ENCODE assay signal across 19 cellular contexts in genomic region chr13:31970237-31970930, GRCh38.
DNase-seq lines count a peak whose midpoint lies in the region; ATAC-seq, FAIRE-seq and TF ChIP-seq lines count a peak whose summit lies in the region.
"Had no signal": no experiment of that assay in that cellular context is flagged by ENCODE, and none has a peak within 500 bp of the region (broad histone marks: within the 10 kb centered on the region; RNA-seq: fewer than 3 reads in every experiment).

No MANE protein-coding gene starts in this region.

- peaks cover 5% of the 10 kb centered on the region for H3K4me1 Mint-ChIP-seq in MCF 10A (ENCODE audit: insufficient read depth, unreplicated experiment)

- no peaks in the 10 kb centered on the region for H3K9me3 ChIP-seq in mammary epithelial cell (replicated peaks; ENCODE audit: insufficient read depth, low read length)
- H3K9me3 ChIP-seq in keratinocyte (ENCODE audit: control insufficient read depth, low read depth, low read length) = no peaks in the 10 kb centered on the region
- no peaks in the 10 kb centered on the region for H3K9me3 ChIP-seq in colonic mucosa
- H3K9me3 ChIP-seq: ascending aorta had no signal

- H3K9me1 ChIP-seq in keratinocyte (ENCODE audit: control insufficient read depth, extremely low read depth, insufficient read depth, low read length) = no peaks in the 10 kb centered on the region

- CTCF ChIA-PET in mammary epithelial cell (lab: Charles Lee; ENCODE audit: low non-redundant PET) = interaction anchor here (0.6 kb wide), 1 partner anchor 76 kb away, joined by 4 read pairs; no protein-coding TSS in a partner anchor
- CTCF ChIA-PET in MCF 10A (lab: Yijun Ruan, JAX) = interaction anchor here (0.6 to 1.2 kb wide), 2 partner anchors 61 to 334 kb away, joined by 3 read pairs; no protein-coding TSS in a partner anchor

- no peak for ATAC-seq in HG03469 (IDR thresholded peaks at IDR 0.05; ENCODE audit: unreplicated experiment)
- ATAC-seq: stimulated activated memory B cell treated with anti-CD40 and anti-IgM and Interleukin-4, amounts not matched to agents 10 μg/mL and 1 μg/mL and 100 μg/mL, for 72 hours had no signal

- H3K27me3 Mint-ChIP-seq in MCF 10A (ENCODE audit: insufficient read depth, unreplicated experiment) = no peaks in the 10 kb centered on the region
- H3K27me3 Mint-ChIP-seq: activated CD4-positive, alpha-beta memory T cell treated with anti-CD3 and anti-CD28 coated beads, Interleukin-2, amount 10 ng/mL, durations not matched to agents 7 days and 5 days; stimulated activated memory B cell treated with anti-CD40 and anti-IgM and Interleukin-4, amounts not matched to agents 10 μg/mL and 1 μg/mL and 100 μg/mL, for 72 hours had no signal

- H4K20me1 ChIP-seq in mammary epithelial cell (ENCODE audit: insufficient read depth, low read length) (no peaks in the 10 kb centered on the region), keratinocyte (ENCODE audit: control insufficient read depth, extremely low read depth, insufficient read depth, low read length) (no peaks in the 10 kb centered on the region)

- H3K4me1 ChIP-seq in mammary epithelial cell (ENCODE audit: insufficient read depth, low read length) (peaks cover 12% of the 10 kb centered on the region), keratinocyte (ENCODE audit: control insufficient read depth, extremely low read depth, insufficient read depth, low read length) (peaks cover 11% of the 10 kb centered on the region), colonic mucosa (no peaks in the 10 kb centered on the region)
- H3K4me1 ChIP-seq: ascending aorta had no signal

- BruUV-seq in mammary epithelial cell (replicated peaks; lab: Mats Ljungman, UMichigan) (no TSS peak), MCF 10A (replicated peaks; lab: Mats Ljungman, UMichigan) (no TSS peak)

- no peaks in the 10 kb centered on the region for H3K36me3 Mint-ChIP-seq in MCF 10A (ENCODE audit: insufficient read depth, unreplicated experiment)

- no peak overlapping the region for H2AFZ ChIP-seq in mammary epithelial cell (ENCODE audit: low read depth, low read length)
- H2AFZ ChIP-seq in keratinocyte (ENCODE audit: control insufficient read depth, low read length) = no peak overlapping the region

- dilution Hi-C loops in mammary epithelial cell (cut with HindIII; ENCODE audit: low sequenced_read_pairs) = no loop called here
- dilution Hi-C loops in keratinocyte (cut with MboI; ENCODE audit: extremely low pct_ligation_motif_present, low sequenced_read_pairs) = no loop called here

- H3K79me2 ChIP-seq in mammary epithelial cell (ENCODE audit: insufficient read depth, low read length) (no peaks in the 10 kb centered on the region), keratinocyte (ENCODE audit: control insufficient read depth, insufficient read depth, low read length) (no peaks in the 10 kb centered on the region)

- TF ChIP-seq CTCF in mammary epithelial cell (conservative IDR thresholded peaks at IDR 0.05 in 1 of 2, IDR thresholded peaks at IDR 0.05 in 1 of 2; ENCODE audit: extremely low read depth in 1 of 2, insufficient read depth in 1 of 2, low read depth in 1 of 2, low read length in 2 of 2) (no peak), MCF 10A (IDR thresholded peaks at IDR 0.05; ENCODE audit: unreplicated experiment) (no peak), keratinocyte (optimal IDR thresholded peaks at IDR 0.05 in 1 of 3, IDR thresholded peaks at IDR 0.05 in 1 of 3, conservative IDR thresholded peaks at IDR 0.05 in 1 of 3; ENCODE audit: extremely low read depth in 1 of 3, insufficient read depth in 2 of 3, low read length in 3 of 3) (no peak), colonic mucosa (IDR thresholded peaks at IDR 0.05) (no peak)

- H3K4me3 Mint-ChIP-seq in MCF 10A (ENCODE audit: unreplicated experiment) = no peak overlapping the region
- H3K4me3 Mint-ChIP-seq: activated CD4-positive, alpha-beta memory T cell treated with anti-CD3 and anti-CD28 coated beads, Interleukin-2, amount 10 ng/mL, durations not matched to agents 7 days and 5 days; stimulated activated memory B cell treated with anti-CD40 and anti-IgM and Interleukin-4, amounts not matched to agents 10 μg/mL and 1 μg/mL and 100 μg/mL, for 72 hours had no signal

- no peak overlapping the region for H3K27ac Mint-ChIP-seq in MCF 10A (ENCODE audit: low read depth, unreplicated experiment)
- H3K27ac Mint-ChIP-seq: activated CD4-positive, alpha-beta memory T cell treated with anti-CD3 and anti-CD28 coated beads, Interleukin-2, amount 10 ng/mL, durations not matched to agents 7 days and 5 days; stimulated activated memory B cell treated with anti-CD40 and anti-IgM and Interleukin-4, amounts not matched to agents 10 μg/mL and 1 μg/mL and 100 μg/mL, for 72 hours had no signal

- H3K4me2 ChIP-seq in mammary epithelial cell (ENCODE audit: insufficient read depth, low read depth, low read length) = peak overlapping the region; percentile 10
- H3K4me2 ChIP-seq in keratinocyte (ENCODE audit: control insufficient read depth, extremely low read depth, insufficient read depth, low read depth, low read length) = no peak overlapping the region

- H3K9me3 Mint-ChIP-seq in MCF 10A (ENCODE audit: unreplicated experiment) = no peaks in the 10 kb centered on the region
- H3K9me3 Mint-ChIP-seq: activated CD4-positive, alpha-beta memory T cell treated with anti-CD3 and anti-CD28 coated beads, Interleukin-2, amount 10 ng/mL, durations not matched to agents 7 days and 5 days had no signal

- H3K27ac ChIP-seq in mammary epithelial cell (ENCODE audit: insufficient read depth, low read depth, low read length) (peak overlapping the region; percentile 19), caudate nucleus (ENCODE audit: low read depth, low read length) (peak overlapping the region; percentile 50), keratinocyte (ENCODE audit: control insufficient read depth, insufficient read depth, low read length) (peak overlapping the region; percentile 31), colonic mucosa (no peak overlapping the region)
- H3K27ac ChIP-seq: 22Rv1, ascending aorta had no signal

- no peaks in the 10 kb centered on the region for H3K27me3 ChIP-seq in mammary epithelial cell (ENCODE audit: insufficient read depth, low read length)
- no peaks in the 10 kb centered on the region for H3K27me3 ChIP-seq in keratinocyte (ENCODE audit: control insufficient read depth, extremely low read depth, insufficient read depth, low read length)
- H3K27me3 ChIP-seq in colonic mucosa = no peaks in the 10 kb centered on the region
- H3K27me3 ChIP-seq: ascending aorta had no signal

- H3K9ac ChIP-seq in mammary epithelial cell (ENCODE audit: insufficient read depth, low read length) (no peak overlapping the region), keratinocyte (ENCODE audit: control insufficient read depth, extremely low read depth, insufficient read depth, low read length) (no peak overlapping the region), colonic mucosa (ENCODE audit: low read depth in 2 of 2, low read length in 2 of 2) (no peak overlapping the region)

- FAIRE-seq in keratinocyte (lab: Jason Lieb, UNC) = no peak

- H3K4me3 ChIP-seq in mammary epithelial cell (replicated peaks in 1 of 3; ENCODE audit: insufficient read depth in 1 of 3, low read depth in 2 of 3, low read length in 3 of 3) (no peak overlapping the region), keratinocyte (ENCODE audit: control insufficient read depth in 2 of 3, extremely low read depth in 1 of 3, insufficient read depth in 2 of 3, low read depth in 1 of 3, low read length in 3 of 3) (no peak overlapping the region), colonic mucosa (no peak overlapping the region)
- H3K4me3 ChIP-seq: ascending aorta had no signal

- in situ Hi-C loops in mammary epithelial cell (cut with MboI; ENCODE audit: low sequenced_read_pairs in 2 of 2) = no loop called here

- peak; percentile 84 for DNase-seq in mammary epithelial cell
- no peak for DNase-seq in MCF 10A (ENCODE audit: unreplicated experiment)
- DNase-seq in caudate nucleus (lab: John Stamatoyannopoulos, UW) = peak in 2 of 61 donors; percentile 14 to 22
- DNase-seq in keratinocyte (ENCODE audit: low read depth, low spot score) = peak; percentile 92
- DNase-seq in HPDE6-E6E7 (ENCODE audit: extremely low spot score) = no peak
- DNase-seq in GM19240 (ENCODE audit: insufficient read length, low spot score) = no peak
- DNase-seq in colonic mucosa = no peak
- DNase-seq: activated CD4-positive, alpha-beta memory T cell treated with anti-CD3 and anti-CD28 coated beads, Interleukin-2, amount 10 ng/mL, durations not matched to agents 7 days and 5 days; DMS 273 treated with DMSO at 0.1 percent for 48 hours; effector CD8-positive, alpha-beta T cell; left cardiac atrium; NCI-H1092; NCI-H2171; NK-92 treated with Interleukin-12 subunit alpha and Interleukin-12 subunit beta, amount 100 ng/mL, for 24 hours; stimulated activated CD4-positive, alpha-beta T cell treated with anti-CD3 and anti-CD28 coated beads, Interleukin-4, amount 100 ng/mL, for 4 hours had no signal

- intact Hi-C loops in mammary epithelial cell (cut with micrococcal nuclease) = no loop called here
- intact Hi-C loops in MCF 10A (cut with micrococcal nuclease) = no loop called here
- intact Hi-C loops in colonic mucosa (cut with DNase I) = no loop called here

- WGBS in mammary epithelial cell (ENCODE audit: low coverage, missing lambda C conversion rate) = 5% methylated on average over 3 of the region's 3 CpGs

- H3K36me3 ChIP-seq in mammary epithelial cell (ENCODE audit: insufficient read depth, low read length) = no peaks in the 10 kb centered on the region
- H3K36me3 ChIP-seq in keratinocyte (ENCODE audit: control insufficient read depth in 2 of 2, extremely low read depth in 1 of 2, insufficient read depth in 2 of 2, low read length in 2 of 2) = no peaks in the 10 kb centered on the region
- H3K36me3 ChIP-seq in colonic mucosa = no peaks in the 10 kb centered on the region
- H3K36me3 ChIP-seq: ascending aorta had no signal

- POLR2A ChIA-PET in MCF 10A (lab: Yijun Ruan, JAX) = interaction anchor here (1.0 to 1.5 kb wide), 2 partner anchors 11 to 35 kb away, joined by 3 to 4 read pairs; no protein-coding TSS in a partner anchor

Comparison
In these comparisons a context has a peak if more than half of its experiments do, and no peak if none do; other contexts are left out.
1. DNase-seq: peak in mammary epithelial cell (single experiment) and keratinocyte (single experiment); none in MCF 10A (single experiment), HPDE6-E6E7 (single experiment), GM19240 (single experiment) and colonic mucosa (single experiment).